In genomic region chr20:49812463-49813304, GRCh38 we compare ENCODE assay signal across 8 cellular contexts. TPM values are rescaled to one million over a fixed set of nuclear protein-coding genes. Genes with fewer than 3 reads are reported as not detected.
DNase-seq lines count a peak whose midpoint lies in the region; ATAC-seq and TF ChIP-seq lines count a peak whose summit lies in the region.

SLC9A8 (plus strand) TSS chr20:49812828; CDS start chr20:49812923, 95 bp downstream.

- DNase-seq in DMS153 (lab: John Stamatoyannopoulos, UW) = peak; percentile 76
- DNase-seq in PC-9 = peak; percentile 94 to 97
- peak; percentile 90 for DNase-seq in activated T-cell treated with anti-CD3 and anti-CD28 coated beads, Interleukin-2, amount 50 U/mL, for 24 hours
- DNase-seq in stimulated activated CD8-positive, alpha-beta memory T cell treated with anti-CD3 and anti-CD28 coated beads, Interleukin-7, amount 100 ng/mL, for 1 hour (ENCODE audit: low read depth in 2 of 2) = peak; percentile 60 to 64

- BruUV-seq in PC-9 (replicated peaks; lab: Mats Ljungman, UMichigan) = no TSS peak

- peak within 1 kb of the TSS; percentile 94 to 98 (median 96) for H3K27ac Mint-ChIP-seq in IgD-negative memory B cell
- peak within 1 kb of the TSS; percentile 96 for H3K27ac Mint-ChIP-seq in activated T-cell treated with anti-CD3 and anti-CD28 coated beads, Interleukin-2, amount 50 U/mL, for 24 hours

- H3K27ac ChIP-seq in PC-9 = peak within 1 kb of the TSS; percentile 98
- H3K27ac ChIP-seq in muscle layer of colon (ENCODE audit: low read depth, low read length) = peak within 1 kb of the TSS; percentile 89

- H3K9me3 Mint-ChIP-seq in IgD-negative memory B cell = no peaks in the 10 kb centered on the region
- H3K9me3 Mint-ChIP-seq in activated T-cell treated with anti-CD3 and anti-CD28 coated beads, Interleukin-2, amount 50 U/mL, for 24 hours = no peaks in the 10 kb centered on the region

- H3K79me2 ChIP-seq in PC-9 (ENCODE audit: low read depth) = peaks cover 41% of the 10 kb centered on the region

- H3K4me1 ChIP-seq in PC-9 (replicated peaks; ENCODE audit: insufficient read depth) (peaks cover 70% of the 10 kb centered on the region), muscle layer of colon (ENCODE audit: insufficient read depth, low read length) (peaks cover 11% of the 10 kb centered on the region)

- H3K36me3 Mint-ChIP-seq in IgD-negative memory B cell = no peaks in the 10 kb centered on the region
- peaks cover 45% of the 10 kb centered on the region for H3K36me3 Mint-ChIP-seq in activated T-cell treated with anti-CD3 and anti-CD28 coated beads, Interleukin-2, amount 50 U/mL, for 24 hours (ENCODE audit: low read depth)

- POLR2A ChIA-PET in PC-9 (lab: Charles Lee; ENCODE audit: unreplicated experiment) = interaction anchor here (0.6 to 0.7 kb wide), 4 partner anchors 37 to 663 kb away, joined by 3 to 15 read pairs (median 4); no protein-coding TSS in a partner anchor

- H3K4me1 Mint-ChIP-seq in IgD-negative memory B cell = peaks cover 28 to 32% (median 30%) of the 10 kb centered on the region in 3 donors
- H3K4me1 Mint-ChIP-seq in activated T-cell treated with anti-CD3 and anti-CD28 coated beads, Interleukin-2, amount 50 U/mL, for 24 hours (ENCODE audit: low read depth) = peaks cover 38% of the 10 kb centered on the region

- no peak within 1 kb of the TSS for H2AFZ ChIP-seq in PC-9

- no peaks in the 10 kb centered on the region for H3K27me3 ChIP-seq in PC-9 (ENCODE audit: insufficient read depth, low read depth)
- no peaks in the 10 kb centered on the region for H3K27me3 ChIP-seq in muscle layer of colon (ENCODE audit: control insufficient read depth in 1 of 2, insufficient read depth in 2 of 2, low read length in 2 of 2)

- peak within 1 kb of the TSS; percentile 97 for H3K4me2 ChIP-seq in PC-9

- CTCF ChIA-PET in PC-9 (lab: Charles Lee) = interaction anchor here (0.5 to 1.5 kb wide), 6 partner anchors 9 to 466 kb away, joined by 3 to 7 read pairs (median 4); no protein-coding TSS in a partner anchor

- H3K9ac ChIP-seq in muscle layer of colon (ENCODE audit: low read length) = peak within 1 kb of the TSS; percentile 81

- intact Hi-C loops in PC-9 (cut with micrococcal nuclease; ENCODE audit: unreplicated experiment) = loop anchor here (1.0 to 2.0 kb wide), 5 partner anchors 37 to 200 kb away; no protein-coding TSS in a partner anchor

- H3K9me3 ChIP-seq in PC-9 (ENCODE audit: insufficient read depth, low read depth) (no peaks in the 10 kb centered on the region), muscle layer of colon (ENCODE audit: low read length) (no peaks in the 10 kb centered on the region)

- H3K36me3 ChIP-seq in PC-9 (ENCODE audit: low read depth) (peaks cover 18% of the 10 kb centered on the region), muscle layer of colon (ENCODE audit: insufficient read depth, low read length) (peaks cover 6% of the 10 kb centered on the region)

- no peaks in the 10 kb centered on the region for H4K20me1 ChIP-seq in PC-9 (ENCODE audit: insufficient read depth)

- H3K4me3 ChIP-seq in PC-9 = peak within 1 kb of the TSS; percentile 87
- peak within 1 kb of the TSS; percentile 71 to 91 for H3K4me3 ChIP-seq in muscle layer of colon (ENCODE audit: low read depth in 1 of 2, low read length in 2 of 2)

- peaks cover 54% of the 10 kb centered on the region for H3F3A ChIP-seq in PC-9 (ENCODE audit: insufficient read depth, low read depth)

- peak within 1 kb of the TSS; percentile 93 to 99 (median 95) for H3K4me3 Mint-ChIP-seq in IgD-negative memory B cell
- peak within 1 kb of the TSS; percentile 92 for H3K4me3 Mint-ChIP-seq in activated T-cell treated with anti-CD3 and anti-CD28 coated beads, Interleukin-2, amount 50 U/mL, for 24 hours

- ATAC-seq in GM21529 (IDR thresholded peaks at IDR 0.05; ENCODE audit: unreplicated experiment) (peak; percentile 78), esophagus mucosa (peak; percentile 81)

- no peak for TF ChIP-seq CTCF in PC-9 (conservative IDR thresholded peaks at IDR 0.05)

- no peaks in the 10 kb centered on the region for H3K27me3 Mint-ChIP-seq in IgD-negative memory B cell
- no peaks in the 10 kb centered on the region for H3K27me3 Mint-ChIP-seq in activated T-cell treated with anti-CD3 and anti-CD28 coated beads, Interleukin-2, amount 50 U/mL, for 24 hours

- no peaks in the 10 kb centered on the region for H3K9me2 ChIP-seq in PC-9 (ENCODE audit: insufficient read depth)

RNA-seq across cellular contexts. Expression of gene SLC9A8, which starts in this region (rescaled TPM):
- polyA plus RNA-seq in IgD-negative memory B cell = 13.2 TPM
- total RNA-seq in PC-9 (2021) = 12.7 and 21.4 TPM in 2 replicates
- total RNA-seq in esophagus mucosa = 12.0 TPM

Comparison
In these comparisons a context has a peak if more than half of its experiments do, and no peak if none do; other contexts are left out.
1. Peak in every context shown above with its lines: DNase-seq, ATAC-seq, H3K4me3 ChIP-seq and H3K27ac ChIP-seq.